ENCODE assay signal across 24 cellular contexts in genomic region chr16:49486350-49486749, GRCh38.
DNase-seq lines count a peak whose midpoint lies in the region; ATAC-seq and TF ChIP-seq lines count a peak whose summit lies in the region.
"Had no signal": no experiment of that assay in that cellular context is flagged by ENCODE, and none has a peak within 500 bp of the region (broad histone marks: within the 10 kb centered on the region; RNA-seq: fewer than 3 reads in every experiment).

No MANE protein-coding gene starts in this region.

- H3K27ac Mint-ChIP-seq in glutamatergic neuron (ENCODE audit: unreplicated experiment): no peak overlapping the region
- H3K27ac Mint-ChIP-seq in stimulated activated naive CD8-positive, alpha-beta T cell treated with anti-CD3 and anti-CD28 coated beads, Interleukin-15, amount 100 ng/mL, for 72 hours: no peak overlapping the region
- H3K27ac Mint-ChIP-seq: CD4-positive, CD25-positive, alpha-beta regulatory T cell had no signal

- no peaks in the 10 kb centered on the region for H3K36me3 ChIP-seq in sigmoid colon
- H3K36me3 ChIP-seq: BE2C had no signal

- H3K36me3 Mint-ChIP-seq in glutamatergic neuron (ENCODE audit: unreplicated experiment): no peaks in the 10 kb centered on the region
- H3K36me3 Mint-ChIP-seq: CD14-positive monocyte; CD4-positive, alpha-beta memory T cell; CD4-positive, CD25-positive, alpha-beta regulatory T cell; CD8-positive, alpha-beta memory T cell had no signal

- H3K9me3 Mint-ChIP-seq in glutamatergic neuron (ENCODE audit: unreplicated experiment): peaks cover 11% of the 10 kb centered on the region
- H3K9me3 Mint-ChIP-seq in stimulated activated naive CD8-positive, alpha-beta T cell treated with anti-CD3 and anti-CD28 coated beads, Interleukin-15, amount 100 ng/mL, for 72 hours: peaks cover 0 to 4% of the 10 kb centered on the region in 2 donors
- H3K9me3 Mint-ChIP-seq: CD4-positive, CD25-positive, alpha-beta regulatory T cell had no signal

- TF ChIP-seq CTCF in sigmoid colon (IDR thresholded peaks at IDR 0.05) (no peak), glutamatergic neuron (IDR thresholded peaks at IDR 0.05; ENCODE audit: partially characterized antibody, unreplicated experiment) (no peak)

- no peak overlapping the region for H3K4me3 ChIP-seq in sigmoid colon
- H3K4me3 ChIP-seq: BLaER1, GM12878 had no signal

- no peak overlapping the region for H3K4me3 Mint-ChIP-seq in glutamatergic neuron (ENCODE audit: unreplicated experiment)
- H3K4me3 Mint-ChIP-seq in stimulated activated naive CD8-positive, alpha-beta T cell treated with anti-CD3 and anti-CD28 coated beads, Interleukin-15, amount 100 ng/mL, for 72 hours: no peak overlapping the region
- H3K4me3 Mint-ChIP-seq: CD14-positive monocyte; CD4-positive, alpha-beta memory T cell; CD4-positive, CD25-positive, alpha-beta regulatory T cell; CD8-positive, alpha-beta memory T cell had no signal

- H3K27me3 ChIP-seq in sigmoid colon: no peaks in the 10 kb centered on the region
- H3K27me3 ChIP-seq: BE2C, BLaER1 had no signal

- intact Hi-C loops in sigmoid colon (cut with DNase I): no loop called here

- H3K27me3 Mint-ChIP-seq in glutamatergic neuron (ENCODE audit: unreplicated experiment): peaks cover 6% of the 10 kb centered on the region
- H3K27me3 Mint-ChIP-seq in stimulated activated naive CD8-positive, alpha-beta T cell treated with anti-CD3 and anti-CD28 coated beads, Interleukin-15, amount 100 ng/mL, for 72 hours: peaks cover 11% of the 10 kb centered on the region

- TF ChIP-seq EP300 in sigmoid colon (IDR thresholded peaks at IDR 0.05): no peak

- 89 to 96% methylated on average over 1 of the region's 1 CpG for WGBS in sigmoid colon, 2 donors

- no peak overlapping the region for H3K27ac ChIP-seq in sigmoid colon
- H3K27ac ChIP-seq: BLaER1 had no signal

- no peak for TF ChIP-seq POLR2A in sigmoid colon (IDR thresholded peaks at IDR 0.05)

- peaks cover 0 to 12% (median 7%) of the 10 kb centered on the region in 4 donors for H3K4me1 ChIP-seq in sigmoid colon

- ATAC-seq in stimulated activated naive CD8-positive, alpha-beta T cell treated with anti-CD3 and anti-CD28 coated beads, Interleukin-15, amount 100 ng/mL, for 72 hours: no peak
- ATAC-seq: GM12878 had no signal

- DNase-seq in NCI-H446 (lab: John Stamatoyannopoulos, UW): peak; percentile 10 to 62
- peak; percentile 31 for DNase-seq in NCI-H446 treated with DMSO at 0.1 percent for 48 hours (lab: John Stamatoyannopoulos, UW)
- DNase-seq in sigmoid colon: peak; percentile 18
- no peak for DNase-seq in activated naive CD4-positive, alpha-beta T cell treated with anti-CD3 and anti-CD28 coated beads, Interleukin-2, amount 50 U/mL, for 16 hours
- DNase-seq in glutamatergic neuron: no peak
- no peak for DNase-seq in stimulated activated naive CD8-positive, alpha-beta T cell treated with anti-CD3 and anti-CD28 coated beads, Interleukin-15, amount 100 ng/mL, for 72 hours
- DNase-seq: 8988T; ACHN; BE2C; C1 segment of cervical spinal cord; CD4-positive, alpha-beta memory T cell; CD4-positive, CD25-positive, alpha-beta regulatory T cell; CD8-positive, alpha-beta memory T cell; COR-L47; DMS 273 treated with DMSO at 0.1 percent for 48 hours; DMS153; DMS53; DMS79; DND-41; EL; GDM1 had no signal

- H3K9me3 ChIP-seq in sigmoid colon: no peaks in the 10 kb centered on the region
- H3K9me3 ChIP-seq: BE2C, BLaER1 had no signal

- peaks cover 3% of the 10 kb centered on the region for H3K4me1 Mint-ChIP-seq in glutamatergic neuron (ENCODE audit: low read depth, unreplicated experiment)
- peaks cover 10% of the 10 kb centered on the region for H3K4me1 Mint-ChIP-seq in stimulated activated naive CD8-positive, alpha-beta T cell treated with anti-CD3 and anti-CD28 coated beads, Interleukin-15, amount 100 ng/mL, for 72 hours
- H3K4me1 Mint-ChIP-seq: CD4-positive, alpha-beta memory T cell had no signal

Comparison
In these comparisons a context has a peak if more than half of its experiments do, and no peak if none do; other contexts are left out.
1. DNase-seq: peak in NCI-H446 (2 of 2), NCI-H446 treated with DMSO at 0.1 percent for 48 hours (single experiment) and sigmoid colon (single experiment); none in activated naive CD4-positive, alpha-beta T cell treated with anti-CD3 and anti-CD28 coated beads, Interleukin-2, amount 50 U/mL, for 16 hours (single experiment), glutamatergic neuron (single experiment) and stimulated activated naive CD8-positive, alpha-beta T cell treated with anti-CD3 and anti-CD28 coated beads, Interleukin-15, amount 100 ng/mL, for 72 hours (0 of 2).